In genomic region chr5:169650701-169651331, GRCh38 we compare ENCODE assay signal across 9 cellular contexts. TPM values are rescaled to one million over a fixed set of nuclear protein-coding genes. Genes with fewer than 3 reads are reported as not detected.
A peak's percentile ranks its signal among the peaks of the same experiment; 100 is the strongest.
DNase-seq lines count a peak whose midpoint lies in the region; ATAC-seq, FAIRE-seq and TF ChIP-seq lines count a peak whose summit lies in the region.
"Had no signal": no experiment of that assay in that cellular context is flagged by ENCODE, and none has a peak within 500 bp of the region (broad histone marks: within the 10 kb centered on the region; RNA-seq: fewer than 3 reads in every experiment).

No MANE protein-coding gene starts in this region.

- H3K4me3 Mint-ChIP-seq in astrocyte (ENCODE audit: unreplicated experiment): no peak overlapping the region
- H3K4me3 Mint-ChIP-seq in stimulated activated naive B cell treated with anti-CD40 and anti-IgM and Interleukin-4, amounts not matched to agents 10 μg/mL and 1 μg/mL and 100 μg/mL, for 72 hours: peak overlapping the region; percentile 67 to 71

- peaks cover 84% of the 10 kb centered on the region for H3K36me3 ChIP-seq in DOHH2 (ENCODE audit: control insufficient read depth, low read length)
- H3K36me3 ChIP-seq in astrocyte (ENCODE audit: insufficient read depth, low read length): no peaks in the 10 kb centered on the region
- no peaks in the 10 kb centered on the region for H3K36me3 ChIP-seq in right atrium auricular region
- H3K36me3 ChIP-seq: thoracic aorta had no signal

- H3K9me2 ChIP-seq in DOHH2 (replicated peaks; ENCODE audit: control insufficient read depth, low read length): no peaks in the 10 kb centered on the region

- H3K27me3 ChIP-seq in DOHH2 (ENCODE audit: control insufficient read depth, low read length) (no peaks in the 10 kb centered on the region), astrocyte (ENCODE audit: insufficient read depth, low read length) (no peaks in the 10 kb centered on the region), right atrium auricular region (no peaks in the 10 kb centered on the region)

- H3K4me3 ChIP-seq in DOHH2 (ENCODE audit: low read length) (0 out of 2 replicates have a peak overlapping the region, but pooled peaks have one; percentile 2), astrocyte (ENCODE audit: insufficient read depth, low read depth, low read length) (peak overlapping the region; percentile 2), right atrium auricular region (no peak overlapping the region)
- H3K4me3 ChIP-seq: thoracic aorta had no signal

- no peaks in the 10 kb centered on the region for H3K9me3 Mint-ChIP-seq in astrocyte (ENCODE audit: unreplicated experiment)
- H3K9me3 Mint-ChIP-seq in stimulated activated naive B cell treated with anti-CD40 and anti-IgM and Interleukin-4, amounts not matched to agents 10 μg/mL and 1 μg/mL and 100 μg/mL, for 72 hours: peaks cover 3 to 4% of the 10 kb centered on the region in 2 donors

- no peak overlapping the region for H3K27ac ChIP-seq in DOHH2 (ENCODE audit: low read depth, low read length)
- peak overlapping the region; percentile 40 for H3K27ac ChIP-seq in astrocyte (ENCODE audit: low read depth, low read length)
- H3K27ac ChIP-seq in right atrium auricular region: no peak overlapping the region
- H3K27ac ChIP-seq: thoracic aorta had no signal

- H3K4me2 ChIP-seq in DOHH2 (ENCODE audit: low read length): peak overlapping the region; percentile 38
- peak overlapping the region; percentile 53 for H3K4me2 ChIP-seq in astrocyte (ENCODE audit: low read length)

- H3K9me3 ChIP-seq in DOHH2 (ENCODE audit: control insufficient read depth, insufficient read depth, low read length) (no peaks in the 10 kb centered on the region), astrocyte (ENCODE audit: insufficient read depth, low read depth, low read length) (no peaks in the 10 kb centered on the region), right atrium auricular region (no peaks in the 10 kb centered on the region)
- H3K9me3 ChIP-seq: thoracic aorta had no signal

- DNase-seq in astrocyte (ENCODE audit: low read depth): peak; percentile 88
- no peak for DNase-seq in stimulated activated naive B cell treated with anti-CD40 and anti-IgM and Interleukin-4, amounts not matched to agents 10 μg/mL and 1 μg/mL and 100 μg/mL, for 72 hours
- no peak for DNase-seq in activated gamma-delta T cell treated with Interleukin-2 at 50 U/mL for 16 hours
- no peak for DNase-seq in D341Med (ENCODE audit: low spot score)
- DNase-seq in right atrium auricular region (ENCODE audit: low spot score): no peak

- no peaks in the 10 kb centered on the region for H3F3A ChIP-seq in DOHH2 (ENCODE audit: control insufficient read depth, insufficient read depth)

- H3K27ac Mint-ChIP-seq in astrocyte (ENCODE audit: unreplicated experiment): peak overlapping the region; percentile 29
- H3K27ac Mint-ChIP-seq in stimulated activated naive B cell treated with anti-CD40 and anti-IgM and Interleukin-4, amounts not matched to agents 10 μg/mL and 1 μg/mL and 100 μg/mL, for 72 hours: peak overlapping the region; percentile 94

- H2AFZ ChIP-seq in astrocyte (ENCODE audit: low read depth, low read length): peak overlapping the region; percentile 28

- no peak overlapping the region for H3K9ac ChIP-seq in astrocyte (ENCODE audit: low read length)

- ATAC-seq in GM19467 (IDR thresholded peaks at IDR 0.05; ENCODE audit: unreplicated experiment) (peak; percentile 47), HG03521 (IDR thresholded peaks at IDR 0.05; ENCODE audit: unreplicated experiment) (peak; percentile 28)
- peak; percentile 72 to 80 for ATAC-seq in stimulated activated naive B cell treated with anti-CD40 and anti-IgM and Interleukin-4, amounts not matched to agents 10 μg/mL and 1 μg/mL and 100 μg/mL, for 72 hours (replicated peaks)

- peaks cover 31% of the 10 kb centered on the region for H3K4me1 Mint-ChIP-seq in astrocyte (ENCODE audit: low read depth, unreplicated experiment)
- peaks cover 72 to 93% of the 10 kb centered on the region in 2 donors for H3K4me1 Mint-ChIP-seq in stimulated activated naive B cell treated with anti-CD40 and anti-IgM and Interleukin-4, amounts not matched to agents 10 μg/mL and 1 μg/mL and 100 μg/mL, for 72 hours

- H3K79me2 ChIP-seq in DOHH2 (ENCODE audit: control insufficient read depth, low read length): peaks cover 98% of the 10 kb centered on the region
- H3K79me2 ChIP-seq in astrocyte (ENCODE audit: insufficient read depth, low read length): no peaks in the 10 kb centered on the region

- FAIRE-seq in astrocyte (lab: Jason Lieb, UNC): no peak

- H3K4me1 ChIP-seq in DOHH2 (ENCODE audit: control insufficient read depth, low read length) (peaks cover 56% of the 10 kb centered on the region), astrocyte (ENCODE audit: insufficient read depth, low read length) (peaks cover 28% of the 10 kb centered on the region), right atrium auricular region (peaks cover 0 to 33% of the 10 kb centered on the region in 2 donors)

- no peaks in the 10 kb centered on the region for H3K36me3 Mint-ChIP-seq in astrocyte (ENCODE audit: low read depth, unreplicated experiment)
- H3K36me3 Mint-ChIP-seq in stimulated activated naive B cell treated with anti-CD40 and anti-IgM and Interleukin-4, amounts not matched to agents 10 μg/mL and 1 μg/mL and 100 μg/mL, for 72 hours: peaks cover 51 to 72% of the 10 kb centered on the region in 2 donors

- H3K27me3 Mint-ChIP-seq in astrocyte (ENCODE audit: low read depth, unreplicated experiment): peaks cover 11% of the 10 kb centered on the region
- H3K27me3 Mint-ChIP-seq in stimulated activated naive B cell treated with anti-CD40 and anti-IgM and Interleukin-4, amounts not matched to agents 10 μg/mL and 1 μg/mL and 100 μg/mL, for 72 hours: no peaks in the 10 kb centered on the region

- H4K20me1 ChIP-seq in DOHH2 (ENCODE audit: control insufficient read depth, insufficient read depth, low read depth, low read length): peaks cover 35% of the 10 kb centered on the region
- H4K20me1 ChIP-seq in astrocyte (ENCODE audit: insufficient read depth, low read length): no peaks in the 10 kb centered on the region

- TF ChIP-seq CTCF in DOHH2 (IDR thresholded peaks at IDR 0.05; ENCODE audit: low read depth, low read length, poor library complexity, severe bottlenecking): no peak
- TF ChIP-seq CTCF in astrocyte (IDR thresholded peaks at IDR 0.05; ENCODE audit: insufficient read depth, low read depth, low read length): no peak
- no peak for TF ChIP-seq CTCF in right atrium auricular region (IDR thresholded peaks at IDR 0.05)

RNA-seq across cellular contexts. Expression of gene DOCK2, which starts 13.7 kb away (rescaled TPM):
- 0.43 and 0.66 TPM in 2 replicates for total RNA-seq in astrocyte
- 1 to 10 TPM; 3.7 to 5.4 TPM for total RNA-seq in right atrium auricular region

Comparison
In these comparisons a context has a peak if more than half of its experiments do, and no peak if none do; other contexts are left out.
1. H3K4me3 ChIP-seq: peak in DOHH2 (single experiment) and astrocyte (single experiment); none in right atrium auricular region (0 of 2).
2. Peak in every context shown above with its lines, with median percentiles within 50 percentile points of each other: ATAC-seq.